ENCODE assay signal across 9 cellular contexts in the genomic region with DNA sequence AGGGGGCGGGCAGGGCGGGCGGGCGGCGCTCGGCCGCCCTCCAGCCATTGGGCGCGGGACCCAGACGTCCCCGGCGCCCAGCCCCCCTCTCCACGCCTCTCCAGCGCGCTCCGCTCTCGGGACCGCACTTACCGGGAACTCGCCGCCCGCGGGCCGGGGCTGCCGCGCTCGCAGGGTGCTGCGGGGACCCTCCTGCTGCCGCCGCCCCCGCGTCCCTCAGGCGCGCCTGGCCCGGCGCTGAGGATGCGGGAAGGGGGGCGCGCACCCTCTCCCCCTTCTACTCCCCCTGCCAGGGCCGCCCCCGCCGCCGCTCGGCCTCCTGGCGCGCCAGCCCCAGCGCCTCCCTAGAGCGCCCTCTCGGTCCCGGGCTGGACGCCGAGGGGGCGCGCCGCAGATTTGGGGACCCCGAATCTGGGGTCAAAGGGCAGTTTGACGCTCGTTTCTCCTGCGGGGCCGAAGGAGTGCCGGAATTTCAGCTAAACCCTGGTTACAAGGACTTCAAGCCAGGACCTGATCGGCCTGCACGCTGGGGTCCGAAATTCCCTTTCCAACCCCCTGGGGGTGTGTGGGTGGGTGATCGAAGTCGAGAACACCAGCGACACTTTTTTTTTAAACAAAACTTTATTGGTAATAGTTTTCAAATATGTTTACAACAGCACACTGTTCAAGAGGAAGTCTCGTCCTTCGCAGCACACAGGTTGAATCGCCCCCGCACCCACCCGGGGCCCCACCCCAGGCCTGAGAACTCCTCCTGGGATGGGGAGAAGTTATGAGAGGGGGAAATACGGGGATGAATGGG. TPM values are rescaled to one million over a fixed set of nuclear protein-coding genes. Genes with fewer than 3 reads are reported as not detected.
DNase-seq lines count a peak whose midpoint lies in the region; ATAC-seq, FAIRE-seq and TF ChIP-seq lines count a peak whose summit lies in the region.
"Had no signal": no experiment of that assay in that cellular context is flagged by ENCODE, and none has a peak within 500 bp of the region (broad histone marks: within the 10 kb centered on the region; RNA-seq: fewer than 3 reads in every experiment).

No MANE protein-coding gene starts in this region.

- H3K23ac ChIP-seq in H1 (ENCODE audit: insufficient read length): no peak overlapping the region

- no peak for DNase-seq in AG09319 (ENCODE audit: extremely low read depth, low read depth)
- peak; percentile 11 for DNase-seq in NCI-H2227 treated with DMSO at 0.1 percent for 48 hours (lab: John Stamatoyannopoulos, UW)
- peak; percentile 77 to 82 for DNase-seq in activated CD4-positive, alpha-beta T cell treated with anti-CD3 and anti-CD28 coated beads, Interleukin-2, amount 50 U/mL, for 48 hours
- DNase-seq in H1 (ENCODE audit: low read depth in 1 of 2, low spot score in 2 of 2): peak in 1 of 2 experiments; percentile 76
- peak; percentile 80 to 81 for DNase-seq in stimulated activated naive CD8-positive, alpha-beta T cell treated with anti-CD3 and anti-CD28 coated beads, Interleukin-15, amount 100 ng/mL, for 72 hours

- 1% methylated on average over 39 of the region's 73 CpGs; no CpG with 5 or more reads in 1 of the 2 experiments for WGBS in H1 (ENCODE audit: extremely low coverage in 1 of 2, insufficient coverage in 1 of 2, insufficient read length in 1 of 2, insufficient replicate concordance in 2 of 2, low coverage in 1 of 2, low lambda C conversion rate in 2 of 2, missing lambda C conversion rate in 1 of 2), 2 experiments

- H3K9me3 Mint-ChIP-seq in stimulated activated naive CD8-positive, alpha-beta T cell treated with anti-CD3 and anti-CD28 coated beads, Interleukin-15, amount 100 ng/mL, for 72 hours: peaks cover 8% of the 10 kb centered on the region in 2 donors

- no peak overlapping the region for H4K91ac ChIP-seq in H1 (replicated peaks; ENCODE audit: insufficient read length, low read length)

- TF ChIP-seq CTCF in AG09319 (IDR thresholded peaks at IDR 0.05; ENCODE audit: low read depth, low read length): peak; percentile 24
- TF ChIP-seq CTCF in H1 (IDR thresholded peaks at IDR 0.05; ENCODE audit: control extremely low read depth in 1 of 3, insufficient read depth in 1 of 3, low read depth in 1 of 3, low read length in 3 of 3): no peak

- H2AK5ac ChIP-seq in H1 (ENCODE audit: low read depth, low read length): no peak overlapping the region

- no peak for FAIRE-seq in H1 (lab: Jason Lieb, UNC)

- H3K4ac ChIP-seq in H1 (replicated peaks; ENCODE audit: insufficient read length, low read depth, low read length): no peak overlapping the region

- no peaks in the 10 kb centered on the region for H3K27me3 Mint-ChIP-seq in stimulated activated naive CD8-positive, alpha-beta T cell treated with anti-CD3 and anti-CD28 coated beads, Interleukin-15, amount 100 ng/mL, for 72 hours

- H3K18ac ChIP-seq in H1 (ENCODE audit: extremely low read depth, low read length): no peak overlapping the region; the same call in 1 of the 2 replicates

- no peak for TF ChIP-seq RAD21 in H1 (IDR thresholded peaks at IDR 0.05 in 1 of 2, conservative IDR thresholded peaks at IDR 0.05 in 1 of 2; ENCODE audit: low read depth in 2 of 2, low read length in 2 of 2)

- TF ChIP-seq EP300 in H1 (IDR thresholded peaks at IDR 0.05; ENCODE audit: borderline replicate concordance in 1 of 2, low read depth in 2 of 2, low read length in 2 of 2): no peak

- H2BK12ac ChIP-seq in H1 (ENCODE audit: low read depth, low read length): no peak overlapping the region

- H3K27ac Mint-ChIP-seq in stimulated activated naive CD8-positive, alpha-beta T cell treated with anti-CD3 and anti-CD28 coated beads, Interleukin-15, amount 100 ng/mL, for 72 hours: peak overlapping the region; percentile 97 to 98

- TF ChIP-seq POLR2A in H1 (IDR thresholded peaks at IDR 0.05; ENCODE audit: control extremely low read depth in 1 of 2, low read depth in 2 of 2, low read length in 2 of 2): no peak

- H3K79me2 ChIP-seq in H1 (ENCODE audit: control insufficient read depth in 1 of 2, insufficient read depth in 2 of 2, low read length in 2 of 2): no peaks in the 10 kb centered on the region

- peak; percentile 51 for ATAC-seq in GM18520 (IDR thresholded peaks at IDR 0.05; ENCODE audit: unreplicated experiment)
- peak; percentile 48 for ATAC-seq in HG03039 (IDR thresholded peaks at IDR 0.05; ENCODE audit: unreplicated experiment)
- peak; percentile 80 for ATAC-seq in stimulated activated naive CD8-positive, alpha-beta T cell treated with anti-CD3 and anti-CD28 coated beads, Interleukin-15, amount 100 ng/mL, for 72 hours

- peaks cover 11% of the 10 kb centered on the region for H3K23me2 ChIP-seq in H1 (ENCODE audit: low read depth, low read length)

- peak overlapping the region; percentile 13 to 73 (median 26); a peak in 3 of 7 replicates for H3K9ac ChIP-seq in H1 (replicated peaks in 1 of 4; ENCODE audit: extremely low read depth in 1 of 4, low read depth in 3 of 4, low read length in 3 of 4)

- H3K27ac ChIP-seq in H1 (ENCODE audit: low read depth, low read length): no peak overlapping the region

- peak overlapping the region; percentile 48 to 83 (median 63) for H3K4me3 ChIP-seq in H1 (ENCODE audit: extremely low read depth in 1 of 4, insufficient read depth in 2 of 4, low read depth in 3 of 4, low read length in 4 of 4)
- H3K4me3 ChIP-seq in mononuclear cell (ENCODE audit: low read length): peak overlapping the region; percentile 68

- H4K8ac ChIP-seq in H1 (ENCODE audit: extremely low read depth, insufficient read depth, low read length): no peak overlapping the region

- no peak overlapping the region for H2BK120ac ChIP-seq in H1 (replicated peaks; ENCODE audit: low read depth, low read length)

- no peak overlapping the region for H2BK5ac ChIP-seq in H1 (ENCODE audit: low read depth, low read length)

- no peak overlapping the region for H2BK15ac ChIP-seq in H1 (ENCODE audit: low read length)

- H2AFZ ChIP-seq in H1 (ENCODE audit: low read length): no peak overlapping the region

- H3K27me3 ChIP-seq in H1 (replicated peaks in 1 of 4; ENCODE audit: control insufficient read depth in 3 of 4, extremely low read depth in 1 of 4, insufficient read depth in 3 of 4, low read length in 3 of 4) (peaks cover 0 to 6% (median 2%) of the 10 kb centered on the region in 4 experiments; a peak in 4 of 7 replicates), mononuclear cell (ENCODE audit: insufficient read depth, low read length) (no peaks in the 10 kb centered on the region)

- CTCF ChIA-PET in H1 (lab: Charles Lee; ENCODE audit: partially characterized antibody): interaction anchor here (0.8 to 2.2 kb wide), 7 partner anchors 11 to 57 kb away, joined by 3 to 11 read pairs (median 4); a partner anchor contains a TSS

- no peak overlapping the region for H3K14ac ChIP-seq in H1 (ENCODE audit: insufficient read length)

- H3K4me1 ChIP-seq in H1 (replicated peaks in 1 of 4; ENCODE audit: control insufficient read depth in 3 of 4, insufficient read depth in 4 of 4, low read length in 3 of 4): peaks cover 3 to 5% (median 4%) of the 10 kb centered on the region in 4 experiments
- H3K4me1 ChIP-seq in mononuclear cell (ENCODE audit: insufficient read depth, low read length): peaks cover 16% of the 10 kb centered on the region

- H3K4me1 Mint-ChIP-seq in stimulated activated naive CD8-positive, alpha-beta T cell treated with anti-CD3 and anti-CD28 coated beads, Interleukin-15, amount 100 ng/mL, for 72 hours: peaks cover 28% of the 10 kb centered on the region

- H2BK20ac ChIP-seq in H1 (ENCODE audit: low read length): no peak overlapping the region

- H3K79me1 ChIP-seq in H1 (ENCODE audit: low read depth, low read length): no peaks in the 10 kb centered on the region

- POLR2A ChIA-PET in H1 (lab: Charles Lee; ENCODE audit: partially characterized antibody): interaction anchor here (1.0 to 1.7 kb wide), 12 partner anchors 10 to 381 kb away, joined by 3 to 6 read pairs (median 4); partner anchors contain the start of genes ASF1B and PRKACA

- H4K5ac ChIP-seq in H1 (ENCODE audit: insufficient read length, low read depth, low read length): peak overlapping the region; percentile 22

- H3K36me3 ChIP-seq in H1 (ENCODE audit: control insufficient read depth in 2 of 4, insufficient read depth in 4 of 4, low read length in 3 of 4): peaks cover 0 to 13% (median 4%) of the 10 kb centered on the region in 4 experiments; a peak in 3 of 8 replicates

- H3K4me3 Mint-ChIP-seq in stimulated activated naive CD8-positive, alpha-beta T cell treated with anti-CD3 and anti-CD28 coated beads, Interleukin-15, amount 100 ng/mL, for 72 hours: peak overlapping the region; percentile 97 to 99

- H4K20me1 ChIP-seq in H1 (replicated peaks in 1 of 2; ENCODE audit: control insufficient read depth in 1 of 2, insufficient read depth in 2 of 2, low read length in 2 of 2): peaks cover 4 to 6% of the 10 kb centered on the region in 2 experiments

- H3K4me2 ChIP-seq in H1 (ENCODE audit: insufficient read depth in 1 of 2, low read depth in 2 of 2, low read length in 2 of 2): peak overlapping the region; percentile 74 to 80

- H3K56ac ChIP-seq in H1 (replicated peaks; ENCODE audit: insufficient read length, low read depth, low read length): peak overlapping the region; percentile 30

- H3K9me3 ChIP-seq in H1 (ENCODE audit: insufficient read depth in 2 of 2, low read depth in 1 of 2, low read length in 1 of 2) (peaks cover 8% of the 10 kb centered on the region in 2 experiments; a peak in 3 of 4 replicates), mononuclear cell (ENCODE audit: low read depth, low read length) (no peaks in the 10 kb centered on the region)

RNA-seq across cellular contexts. Expression of gene SAMD1, which starts 0.7 kb away (rescaled TPM):
- 95.7 and 100 TPM in 2 replicates for total RNA-seq in H1 (2021; fragmentation: NEBNext Ultra II Directional; extraction: Animal tissue kit (Norgen Biotek cat#: 25700))
- 40.0 and 52.4 TPM in 2 replicates for polyA plus RNA-seq in H1 (2011; rRNA removed)
- 48.4 TPM for polyA plus RNA-seq in H1 (2011; cell fraction: cytosol; rRNA removed)
- polyA plus RNA-seq in H1 (2011; cell fraction: nucleus; rRNA removed): 118 TPM
- 53.3 to 76.4 TPM (median 71.1 TPM) in 4 replicates for polyA plus RNA-seq in H1 (2012, experiment 1 of 2)
- 74.0 TPM for polyA plus RNA-seq in H1 (2012, experiment 2 of 2)
- polyA plus RNA-seq in H1 (2013, experiment 1 of 2): 83.6 TPM
- polyA plus RNA-seq in H1 (2013, experiment 2 of 2): 81.7 TPM
- polyA minus RNA-seq in H1 (2011; rRNA and poly(A)+ RNA removed): 7.6 and 10.5 TPM in 2 replicates
- 26.8 TPM for polyA minus RNA-seq in H1 (2011; cell fraction: cytosol; rRNA and poly(A)+ RNA removed)
- polyA minus RNA-seq in H1 (2011; cell fraction: nucleus; rRNA and poly(A)+ RNA removed): 18.2 TPM
- total RNA-seq in mononuclear cell: 22.2 TPM

RNA-seq across cellular contexts. Expression of gene C19orf67, which starts 5.7 kb away (rescaled TPM):
- total RNA-seq in H1 (2021; fragmentation: NEBNext Ultra II Directional; extraction: Animal tissue kit (Norgen Biotek cat#: 25700)): 0.52 TPM in 1 of 2 replicates, not detected in the other
- 0.12 and 0.25 TPM in 2 replicates for polyA plus RNA-seq in H1 (2011; rRNA removed)
- 0.23 TPM for polyA plus RNA-seq in H1 (2011; cell fraction: cytosol; rRNA removed)
- 0.37 TPM for polyA plus RNA-seq in H1 (2011; cell fraction: nucleus; rRNA removed)
- not detected in 4 replicates for polyA plus RNA-seq in H1 (2012, experiment 1 of 2)
- polyA plus RNA-seq in H1 (2012, experiment 2 of 2): 0.46 TPM
- 0.04 TPM for polyA plus RNA-seq in H1 (2013, experiment 1 of 2)
- 0.11 TPM for polyA plus RNA-seq in H1 (2013, experiment 2 of 2)
- polyA minus RNA-seq in H1 (2011; rRNA and poly(A)+ RNA removed): 0.19 and 0.37 TPM in 2 replicates
- polyA minus RNA-seq in H1 (2011; cell fraction: cytosol; rRNA and poly(A)+ RNA removed): not detected
- not detected for polyA minus RNA-seq in H1 (2011; cell fraction: nucleus; rRNA and poly(A)+ RNA removed)
- total RNA-seq in mononuclear cell: not detected

RNA-seq across cellular contexts. Expression of gene MISP3, which starts 18.7 kb away (rescaled TPM):
- total RNA-seq in H1 (2021; fragmentation: NEBNext Ultra II Directional; extraction: Animal tissue kit (Norgen Biotek cat#: 25700)): 0.92 and 1.4 TPM in 2 replicates
- 0.74 and 0.96 TPM in 2 replicates for polyA plus RNA-seq in H1 (2011; rRNA removed)
- 1.3 TPM for polyA plus RNA-seq in H1 (2011; cell fraction: cytosol; rRNA removed)
- polyA plus RNA-seq in H1 (2011; cell fraction: nucleus; rRNA removed): 2.1 TPM
- polyA plus RNA-seq in H1 (2012, experiment 1 of 2): 1.2 to 2.2 TPM (median 1.6 TPM) in 4 replicates
- polyA plus RNA-seq in H1 (2012, experiment 2 of 2): 0.89 TPM
- 1.3 TPM for polyA plus RNA-seq in H1 (2013, experiment 1 of 2)
- 1.2 TPM for polyA plus RNA-seq in H1 (2013, experiment 2 of 2)
- 0.10 and 0.16 TPM in 2 replicates for polyA minus RNA-seq in H1 (2011; rRNA and poly(A)+ RNA removed)
- polyA minus RNA-seq in H1 (2011; cell fraction: cytosol; rRNA and poly(A)+ RNA removed): not detected
- 0.80 TPM for polyA minus RNA-seq in H1 (2011; cell fraction: nucleus; rRNA and poly(A)+ RNA removed)
- 1.7 TPM for total RNA-seq in mononuclear cell

RNA-seq across cellular contexts. Expression of gene PRKACA, which starts 26.3 kb away (rescaled TPM):
- total RNA-seq in H1 (2021; fragmentation: NEBNext Ultra II Directional; extraction: Animal tissue kit (Norgen Biotek cat#: 25700)): 48.2 and 52.8 TPM in 2 replicates
- polyA plus RNA-seq in H1 (2011; rRNA removed): 14.2 and 22.4 TPM in 2 replicates
- polyA plus RNA-seq in H1 (2011; cell fraction: cytosol; rRNA removed): 17.2 TPM
- 22.5 TPM for polyA plus RNA-seq in H1 (2011; cell fraction: nucleus; rRNA removed)
- polyA plus RNA-seq in H1 (2012, experiment 1 of 2): 39.6 to 48.7 TPM (median 46.6 TPM) in 4 replicates
- 44.8 TPM for polyA plus RNA-seq in H1 (2012, experiment 2 of 2)
- 37.2 TPM for polyA plus RNA-seq in H1 (2013, experiment 1 of 2)
- 37.9 TPM for polyA plus RNA-seq in H1 (2013, experiment 2 of 2)
- 15.4 and 30.5 TPM in 2 replicates for polyA minus RNA-seq in H1 (2011; rRNA and poly(A)+ RNA removed)
- 10.6 TPM for polyA minus RNA-seq in H1 (2011; cell fraction: cytosol; rRNA and poly(A)+ RNA removed)
- polyA minus RNA-seq in H1 (2011; cell fraction: nucleus; rRNA and poly(A)+ RNA removed): 12.3 TPM
- total RNA-seq in mononuclear cell: 62.0 TPM

RNA-seq across cellular contexts. Expression of gene PALM3, which starts 29.4 kb away (rescaled TPM):
- 31.3 and 33.1 TPM in 2 replicates for total RNA-seq in H1 (2021; fragmentation: NEBNext Ultra II Directional; extraction: Animal tissue kit (Norgen Biotek cat#: 25700))
- 5.8 and 12.1 TPM in 2 replicates for polyA plus RNA-seq in H1 (2011; rRNA removed)
- 21.0 TPM for polyA plus RNA-seq in H1 (2011; cell fraction: cytosol; rRNA removed)
- polyA plus RNA-seq in H1 (2011; cell fraction: nucleus; rRNA removed): 11.7 TPM
- polyA plus RNA-seq in H1 (2012, experiment 1 of 2): 26.0 to 38.6 TPM (median 32.7 TPM) in 4 replicates
- 10.6 TPM for polyA plus RNA-seq in H1 (2012, experiment 2 of 2)
- polyA plus RNA-seq in H1 (2013, experiment 1 of 2): 18.2 TPM
- 18.3 TPM for polyA plus RNA-seq in H1 (2013, experiment 2 of 2)
- polyA minus RNA-seq in H1 (2011; rRNA and poly(A)+ RNA removed): 3.2 and 3.3 TPM in 2 replicates
- polyA minus RNA-seq in H1 (2011; cell fraction: cytosol; rRNA and poly(A)+ RNA removed): 6.1 TPM
- 4.0 TPM for polyA minus RNA-seq in H1 (2011; cell fraction: nucleus; rRNA and poly(A)+ RNA removed)
- under 0.01 TPM for total RNA-seq in mononuclear cell
- total RNA-seq: T-helper 2 cell treated with Interferon-gamma antibody and Interleukin-4, amounts not matched to agents 100 ng/mL and 5 ng/mL, for 36 hours had no signal
